Comparison of ENCODE assay signal across 23 cellular contexts in genomic region chr4:82948647-82949204, GRCh38. TPM values are rescaled to one million over a fixed set of nuclear protein-coding genes. Genes with fewer than 3 reads are reported as not detected.
A peak's percentile ranks its signal among the peaks of the same experiment; 100 is the strongest.
DNase-seq lines count a peak whose midpoint lies in the region; ATAC-seq, FAIRE-seq and TF ChIP-seq lines count a peak whose summit lies in the region.
"Had no signal": no experiment of that assay in that cellular context is flagged by ENCODE, and none has a peak within 500 bp of the region (broad histone marks: within the 10 kb centered on the region; RNA-seq: fewer than 3 reads in every experiment).

No MANE protein-coding gene starts in this region.

- H3K9ac ChIP-seq in PC-3 (ENCODE audit: low read length) (no peak overlapping the region), neural progenitor cell (peak overlapping the region; percentile 8)

- H3K9me2 ChIP-seq in PC-3 (replicated peaks; ENCODE audit: low read length): no peaks in the 10 kb centered on the region

- H2AFZ ChIP-seq in PC-3 (ENCODE audit: low read length) (no peak overlapping the region), neural progenitor cell (replicated peaks) (no peak overlapping the region)

- H3K79me2 ChIP-seq in PC-3 (ENCODE audit: low read length): no peaks in the 10 kb centered on the region
- H3K79me2 ChIP-seq in neural progenitor cell (ENCODE audit: low read depth): no peaks in the 10 kb centered on the region

- no peak for DNase-seq in GM12891 (ENCODE audit: insufficient read length, low spot score)
- peak; percentile 29 for DNase-seq in PC-3
- DNase-seq in epithelial cell of esophagus (ENCODE audit: low read depth): peak; percentile 18
- no peak for DNase-seq in neural progenitor cell (ENCODE audit: low spot score)
- DNase-seq in MV-4-11 (lab: John Stamatoyannopoulos, UW): no peak
- DNase-seq: activated CD8-positive, alpha-beta T cell treated with anti-CD3 and anti-CD28 coated beads, Interleukin-2, amount 10 ng/mL, durations not matched to agents 7 days and 5 days; activated T-cell treated with anti-CD3 and anti-CD28 coated beads, Interleukin-2, amount 50 U/mL, for 48 hours; AML-193; effector CD8-positive, alpha-beta T cell; GF-D8; left lung; NCI-H1436 treated with DMSO at 0.1 percent for 48 hours; nucleus accumbens; right lobe of liver; SHP77 treated with DMSO at 0.1 percent for 48 hours; stimulated activated CD4-positive, alpha-beta T cell treated with anti-CD3 and anti-CD28 coated beads, Interleukin-2, amount 100 ng/mL, for 24 hours; T-helper 17 cell had no signal

- H3K27ac Mint-ChIP-seq in neural progenitor cell: no peak overlapping the region
- H3K27ac Mint-ChIP-seq: activated CD8-positive, alpha-beta T cell treated with anti-CD3 and anti-CD28 coated beads, Interleukin-2, amount 10 ng/mL, durations not matched to agents 7 days and 5 days; activated naive CD8-positive, alpha-beta T cell had no signal

- POLR2A ChIA-PET in PC-3 (lab: Charles Lee; ENCODE audit: unreplicated experiment): no interaction called here

- H3K36me3 ChIP-seq in PC-3 (ENCODE audit: low read depth, low read length) (no peaks in the 10 kb centered on the region), neural progenitor cell (no peaks in the 10 kb centered on the region)

- no peaks in the 10 kb centered on the region for H3K9me3 ChIP-seq in PC-3 (ENCODE audit: low read length)
- H3K9me3 ChIP-seq in neural progenitor cell (ENCODE audit: low read depth): no peaks in the 10 kb centered on the region
- H3K9me3 ChIP-seq: left lung, right lobe of liver had no signal

- H3K4me1 ChIP-seq in PC-3 (ENCODE audit: insufficient read depth, low read length) (no peaks in the 10 kb centered on the region), neural progenitor cell (no peaks in the 10 kb centered on the region)
- H3K4me1 ChIP-seq: foreskin keratinocyte, left lung, right lobe of liver had no signal

- no peaks in the 10 kb centered on the region for H3K27me3 ChIP-seq in PC-3 (ENCODE audit: low read length)
- H3K27me3 ChIP-seq in neural progenitor cell: no peaks in the 10 kb centered on the region
- H3K27me3 ChIP-seq: foreskin keratinocyte, left lung, right lobe of liver had no signal

- no peak for TF ChIP-seq CTCF in PC-3 (conservative IDR thresholded peaks at IDR 0.05; ENCODE audit: low read depth, low read length)
- TF ChIP-seq CTCF in epithelial cell of esophagus (IDR thresholded peaks at IDR 0.05; ENCODE audit: insufficient read depth, low read depth, low read length, missing control alignments): no peak
- TF ChIP-seq CTCF in neural progenitor cell (IDR thresholded peaks at IDR 0.05): no peak

- H4K20me1 ChIP-seq in PC-3 (ENCODE audit: low read length) (no peaks in the 10 kb centered on the region), neural progenitor cell (ENCODE audit: low read depth) (no peaks in the 10 kb centered on the region)

- ATAC-seq in PC-3 (no peak), GM21390 (IDR thresholded peaks at IDR 0.05; ENCODE audit: unreplicated experiment) (no peak), GM21515 (IDR thresholded peaks at IDR 0.05; ENCODE audit: unreplicated experiment) (no peak), GM21447 (IDR thresholded peaks at IDR 0.05; ENCODE audit: unreplicated experiment) (no peak)
- ATAC-seq: activated CD8-positive, alpha-beta T cell treated with anti-CD3 and anti-CD28 coated beads, Interleukin-2, amount 10 ng/mL, durations not matched to agents 7 days and 5 days; foreskin keratinocyte; left lung; right lobe of liver; T-helper 17 cell had no signal

- peaks cover 2% of the 10 kb centered on the region for H3K27me3 Mint-ChIP-seq in neural progenitor cell (ENCODE audit: insufficient read depth, low read depth)
- H3K27me3 Mint-ChIP-seq: activated naive CD8-positive, alpha-beta T cell; T-helper 17 cell had no signal

- H3K4me2 ChIP-seq in PC-3 (ENCODE audit: low read length) (no peak overlapping the region), neural progenitor cell (no peak overlapping the region)

- CTCF ChIA-PET in PC-3 (lab: Charles Lee): no interaction called here

- H3K4me3 ChIP-seq in PC-3 (ENCODE audit: low read length): no peak overlapping the region
- no peak overlapping the region for H3K4me3 ChIP-seq in epithelial cell of esophagus (ENCODE audit: low read length)
- H3K4me3 ChIP-seq in neural progenitor cell: no peak overlapping the region
- H3K4me3 ChIP-seq: left lung, right lobe of liver had no signal

- FAIRE-seq in GM12891 (lab: Jason Lieb, UNC): peak; percentile 43

- TF ChIP-seq POLR2A in GM12891 (IDR thresholded peaks at IDR 0.05; ENCODE audit: low read depth, low read length): no peak

- H3F3A ChIP-seq in PC-3 (ENCODE audit: low read length, unreplicated experiment): no peaks in the 10 kb centered on the region
- H3F3A ChIP-seq in neural progenitor cell (ENCODE audit: low read depth): no peaks in the 10 kb centered on the region

- H3K36me3 Mint-ChIP-seq in neural progenitor cell: peaks cover 7% of the 10 kb centered on the region

- intact Hi-C loops in PC-3 (cut with micrococcal nuclease): no loop called here

- no peak overlapping the region for H3K4me3 Mint-ChIP-seq in neural progenitor cell
- H3K4me3 Mint-ChIP-seq: activated CD8-positive, alpha-beta T cell treated with anti-CD3 and anti-CD28 coated beads, Interleukin-2, amount 10 ng/mL, durations not matched to agents 7 days and 5 days; activated naive CD8-positive, alpha-beta T cell; T-helper 17 cell had no signal

- no peak overlapping the region for H3K27ac ChIP-seq in PC-3 (ENCODE audit: low read length)
- no peak overlapping the region for H3K27ac ChIP-seq in neural progenitor cell
- H3K27ac ChIP-seq: foreskin keratinocyte, HL-60, left lung, right lobe of liver had no signal

- no peaks in the 10 kb centered on the region for H3K4me1 Mint-ChIP-seq in neural progenitor cell

- no TSS peak for BruUV-seq in PC-3 (replicated peaks; lab: Mats Ljungman, UMichigan)

- H3K9me3 Mint-ChIP-seq in neural progenitor cell: no peaks in the 10 kb centered on the region

TF ChIP-seq in GM12891, 5 proteins besides CTCF, POLR2A, EP300 and RAD21:
- TF ChIP-seq POU2F2 (IDR thresholded peaks at IDR 0.05; ENCODE audit: low read depth, low read length) (no peak), PAX5 (IDR thresholded peaks at IDR 0.05; ENCODE audit: insufficient read depth, low read length, severe bottlenecking) (no peak), SPI1 (IDR thresholded peaks at IDR 0.05; ENCODE audit: low read depth, low read length) (no peak), TAF1 (IDR thresholded peaks at IDR 0.05; ENCODE audit: low read depth, low read length) (no peak), POLR2AphosphoS5 (IDR thresholded peaks at IDR 0.05; ENCODE audit: low read depth, low read length) (no peak)
TF ChIP-seq in GM12891: peak in this region for 0.

RNA-seq across cellular contexts. Expression of gene THAP9, which starts 48.2 kb away (rescaled TPM):
- 2.4 TPM for polyA plus RNA-seq in GM12891 (2012; ENCODE audit: low read depth, missing spikeins)
- total RNA-seq in PC-3 (2014; rRNA removed) (3.2 and 3.3 TPM in 2 replicates), neural progenitor cell (ENCODE audit: low replicate concordance) (41.3 and 78.7 TPM in 2 replicates)

RNA-seq across cellular contexts. Expression of gene SEC31A, which starts 57.8 kb away (rescaled TPM):
- 96.3 TPM for polyA plus RNA-seq in GM12891 (2012; ENCODE audit: low read depth, missing spikeins)
- total RNA-seq in PC-3 (2014; rRNA removed) (47.4 and 77.1 TPM in 2 replicates), neural progenitor cell (ENCODE audit: low replicate concordance) (110 and 210 TPM in 2 replicates)

Comparison
In these comparisons a context has a peak if more than half of its experiments do, and no peak if none do; other contexts are left out.
1. DNase-seq: peak in PC-3 (single experiment) and epithelial cell of esophagus (single experiment); none in GM12891 (single experiment), neural progenitor cell (single experiment) and MV-4-11 (single experiment).